ENCODE assay signal across 6 cellular contexts in genomic region chr1:153962088-153963029, GRCh38. TPM values are rescaled to one million over a fixed set of nuclear protein-coding genes. Genes with fewer than 3 reads are reported as not detected.
A peak's percentile ranks its signal among the peaks of the same experiment; 100 is the strongest.
DNase-seq lines count a peak whose midpoint lies in the region; ATAC-seq and TF ChIP-seq lines count a peak whose summit lies in the region.

No MANE protein-coding gene starts in this region.

- no peaks in the 10 kb centered on the region for H3K9me3 Mint-ChIP-seq in type B pancreatic cell

- peaks cover 9% of the 10 kb centered on the region for H3K36me3 Mint-ChIP-seq in type B pancreatic cell

- H3K4me3 Mint-ChIP-seq in type B pancreatic cell, result peak overlapping the region; percentile 92

- ATAC-seq in HG02870 (IDR thresholded peaks at IDR 0.05; ENCODE audit: unreplicated experiment) (no peak), HG03025 (IDR thresholded peaks at IDR 0.05; ENCODE audit: low FRiP score, unreplicated experiment) (no peak)

- TF ChIP-seq CTCF in type B pancreatic cell (conservative IDR thresholded peaks at IDR 0.05), result no peak

- no peaks in the 10 kb centered on the region for H3K27me3 Mint-ChIP-seq in type B pancreatic cell

- DNase-seq in DMS53 treated with DMSO at 0.1 percent for 48 hours (lab: John Stamatoyannopoulos, UW; ENCODE audit: unreplicated experiment), result peak; percentile 16
- DNase-seq in RPMI7951 (ENCODE audit: low read depth), result peak; percentile 65
- DNase-seq in hepatic stellate cell (ENCODE audit: low spot score), result peak; percentile 74
- DNase-seq in type B pancreatic cell (ENCODE audit: extremely low spot score, unreplicated experiment), result no peak

- H3K27ac Mint-ChIP-seq in type B pancreatic cell, result peak overlapping the region; percentile 99

- peaks cover 44% of the 10 kb centered on the region for H3K4me1 Mint-ChIP-seq in type B pancreatic cell (ENCODE audit: unreplicated experiment)

RNA-seq across cellular contexts. Expression of gene SLC39A1, which starts 1.0 kb away (rescaled TPM):
- 70.4 and 95.4 TPM in 2 replicates for total RNA-seq in RPMI7951 (2014; rRNA removed; shearing (Covaris generic))
- total RNA-seq in type B pancreatic cell (ENCODE audit: low replicate concordance), result 75.7 and 93.4 TPM in 2 replicates

RNA-seq across cellular contexts. Expression of gene CRTC2, which starts 3.9 kb away (rescaled TPM):
- 9.1 and 11.2 TPM in 2 replicates for total RNA-seq in RPMI7951 (2014; rRNA removed; shearing (Covaris generic))
- 31.1 and 36.0 TPM in 2 replicates for total RNA-seq in type B pancreatic cell (ENCODE audit: low replicate concordance)

RNA-seq across cellular contexts. Expression of gene CREB3L4, which starts 5.3 kb away (rescaled TPM):
- 7.0 and 10.4 TPM in 2 replicates for total RNA-seq in RPMI7951 (2014; rRNA removed; shearing (Covaris generic))
- 17.2 and 31.8 TPM in 2 replicates for total RNA-seq in type B pancreatic cell (ENCODE audit: low replicate concordance)

RNA-seq across cellular contexts. Expression of gene JTB, which starts 15.1 kb away (rescaled TPM):
- 155 and 201 TPM in 2 replicates for total RNA-seq in RPMI7951 (2014; rRNA removed; shearing (Covaris generic))
- 99.2 and 153 TPM in 2 replicates for total RNA-seq in type B pancreatic cell (ENCODE audit: low replicate concordance)

RNA-seq across cellular contexts. Expression of gene DENND4B, which starts 15.8 kb away (rescaled TPM):
- 5.9 and 8.0 TPM in 2 replicates for total RNA-seq in RPMI7951 (2014; rRNA removed; shearing (Covaris generic))
- 43.0 and 70.7 TPM in 2 replicates for total RNA-seq in type B pancreatic cell (ENCODE audit: low replicate concordance)
